In genomic region chr22:47600281-47600680, GRCh38 we compare ENCODE assay signal across 18 cellular contexts.
"Had no signal": no experiment of that assay in that cellular context is flagged by ENCODE, and none has a peak within 500 bp of the region (broad histone marks: within the 10 kb centered on the region; RNA-seq: fewer than 3 reads in every experiment).

No MANE protein-coding gene starts in this region.

- H3K4me3 ChIP-seq: Peyer's patch, SJSA1 had no signal

- H3K9me3 ChIP-seq: Peyer's patch, SJSA1 had no signal

- H3K27ac ChIP-seq: KMS-11, Peyer's patch, RWPE1, SJSA1 had no signal

- H3K27ac Mint-ChIP-seq: activated CD8-positive, alpha-beta T cell treated with anti-CD3 and anti-CD28 coated beads, Interleukin-2, amount 10 ng/mL, durations not matched to agents 7 days and 5 days; activated naive CD4-positive, alpha-beta T cell treated with anti-CD3 and anti-CD28 coated beads for 36 hours; activated naive CD8-positive, alpha-beta T cell had no signal

- H3K27me3 ChIP-seq: Peyer's patch, SJSA1 had no signal

- H3K9me3 Mint-ChIP-seq: activated naive CD4-positive, alpha-beta T cell treated with anti-CD3 and anti-CD28 coated beads for 36 hours had no signal

- H3K36me3 Mint-ChIP-seq: activated naive CD8-positive, alpha-beta T cell; brain had no signal

- H3K4me1 ChIP-seq: Peyer's patch, SJSA1 had no signal

- DNase-seq: activated CD4-positive, alpha-beta T cell treated with anti-CD3 and anti-CD28 coated beads for 4 hours; activated CD8-positive, alpha-beta T cell treated with anti-CD3 and anti-CD28 coated beads, Interleukin-2, amount 10 ng/mL, durations not matched to agents 7 days and 5 days; activated naive CD4-positive, alpha-beta T cell treated with anti-CD3 and anti-CD28 coated beads for 36 hours; amygdala; NCI-H1092 treated with DMSO at 0.1 percent for 48 hours; NCI-H1417 treated with DMSO at 0.1 percent for 48 hours; NCI-H1694 treated with DMSO at 0.1 percent for 48 hours; NCI-H2029 treated with DMSO at 0.1 percent for 48 hours; NCI-H510A treated with DMSO at 0.1 percent for 48 hours; NCI-H69; SHP77; SW 1271 had no signal

- H3K36me3 ChIP-seq: Peyer's patch, SJSA1 had no signal

- H3K4me3 Mint-ChIP-seq: activated CD8-positive, alpha-beta T cell treated with anti-CD3 and anti-CD28 coated beads, Interleukin-2, amount 10 ng/mL, durations not matched to agents 7 days and 5 days; activated naive CD4-positive, alpha-beta T cell treated with anti-CD3 and anti-CD28 coated beads for 36 hours; activated naive CD8-positive, alpha-beta T cell; brain had no signal
